ENCODE assay signal across 12 cellular contexts in genomic region chr6:170024940-170025339, GRCh38.
A peak's percentile ranks its signal among the peaks of the same experiment; 100 is the strongest.
DNase-seq lines count a peak whose midpoint lies in the region; ATAC-seq, FAIRE-seq and TF ChIP-seq lines count a peak whose summit lies in the region.
"Had no signal": no experiment of that assay in that cellular context is flagged by ENCODE, and none has a peak within 500 bp of the region (broad histone marks: within the 10 kb centered on the region; RNA-seq: fewer than 3 reads in every experiment).

No MANE protein-coding gene starts in this region.

- DNase-seq in NCI-H748 (lab: John Stamatoyannopoulos, UW; ENCODE audit: unreplicated experiment), result peak; percentile 78
- DNase-seq in NCI-H748 treated with DMSO at 0.1 percent for 48 hours (lab: John Stamatoyannopoulos, UW), result no peak
- no peak for DNase-seq in K562 (ENCODE audit: extremely low read depth in 1 of 4, low spot score in 3 of 4)
- peak; percentile 27 for DNase-seq in islet precursor cell
- peak; percentile 44 for DNase-seq in type B pancreatic cell (ENCODE audit: extremely low spot score, unreplicated experiment)
- no peak for DNase-seq in GM03348 (ENCODE audit: low spot score)
- no peak for DNase-seq in HTR-8/SVneo (ENCODE audit: insufficient read length, low spot score)
- DNase-seq in GM23338 (ENCODE audit: low spot score), result no peak
- DNase-seq: 8988T; activated naive CD4-positive, alpha-beta T cell treated with Interleukin-2 at 50 U/mL for 16 hours; immature natural killer cell had no signal

- H4K20me1 ChIP-seq in K562 (replicated peaks; ENCODE audit: control insufficient read depth, insufficient read depth, low read length), result 0 out of 2 replicates have a peak, but pooled peaks cover 3% of the 10 kb centered on the region
- no peaks in the 10 kb centered on the region for H4K20me1 ChIP-seq in GM23338 (replicated peaks; ENCODE audit: insufficient read depth)

- WGBS in K562 (ENCODE audit: insufficient coverage, low coverage, missing lambda C conversion rate), result 2% methylated on average over 7 of the region's 7 CpGs

- FAIRE-seq in K562 (lab: Jason Lieb, UNC) (peak; percentile 32), HTR-8/SVneo (lab: Jason Lieb, UNC) (no peak)

- H3K9me3 ChIP-seq in K562 (replicated peaks; ENCODE audit: control insufficient read depth, insufficient read depth, low read depth, low read length), result no peaks in the 10 kb centered on the region

- H3K9me2 ChIP-seq in GM23338 (ENCODE audit: insufficient read depth), result 0 out of 2 replicates have a peak, but pooled peaks cover 8% of the 10 kb centered on the region

- intact Hi-C loops in K562 (cut with micrococcal nuclease), result no loop called here

- no peak for TF ChIP-seq RAD21 in K562 (CRISPR knock-in tag; conservative IDR thresholded peaks at IDR 0.05 in 1 of 2, IDR thresholded peaks at IDR 0.05 in 1 of 2)

- in situ Hi-C loops in K562 (cut with MboI), result no loop called here

- H3K27me3 Mint-ChIP-seq in type B pancreatic cell, result peaks cover 3% of the 10 kb centered on the region
- H3K27me3 Mint-ChIP-seq in GM23338 (ENCODE audit: insufficient read depth, low read depth, poor library complexity), result peaks cover 3% of the 10 kb centered on the region

- H3K79me2 ChIP-seq in K562 (ENCODE audit: control insufficient read depth, insufficient read depth, low read length) (no peaks in the 10 kb centered on the region), GM23338 (replicated peaks; ENCODE audit: insufficient read depth) (no peaks in the 10 kb centered on the region)

- peaks cover 0 to 25% of the 10 kb centered on the region in 2 experiments; a peak in 2 of 5 replicates for H3K4me1 ChIP-seq in K562 (replicated peaks in 1 of 2; ENCODE audit: control insufficient read depth in 2 of 2, insufficient read depth in 2 of 2, low read length in 2 of 2)
- no peaks in the 10 kb centered on the region for H3K4me1 ChIP-seq in GM23338 (ENCODE audit: insufficient read depth)

- H3K4me3 ChIP-seq in K562 (no peak overlapping the region), GM23338 (no peak overlapping the region)

- no peak overlapping the region for H3K9ac ChIP-seq in K562 (ENCODE audit: insufficient read depth in 1 of 2, low read depth in 2 of 2, low read length in 2 of 2)

- H3K9me1 ChIP-seq in K562 (ENCODE audit: control insufficient read depth, insufficient read depth, low read length), result no peaks in the 10 kb centered on the region

- no peak overlapping the region for H3K4me2 ChIP-seq in K562 (ENCODE audit: insufficient read depth, low read length)
- H3K4me2 ChIP-seq in GM23338, result no peak overlapping the region

- H3F3A ChIP-seq in GM23338 (replicated peaks; ENCODE audit: low read depth), result no peaks in the 10 kb centered on the region

- TF ChIP-seq CTCF in K562 (IDR thresholded peaks at IDR 0.05 in 2 of 3, conservative IDR thresholded peaks at IDR 0.05 in 1 of 3; ENCODE audit: insufficient read depth in 2 of 3, low read depth in 1 of 3, low read length in 3 of 3) (no peak), type B pancreatic cell (conservative IDR thresholded peaks at IDR 0.05) (no peak), GM23338 (conservative IDR thresholded peaks at IDR 0.05; ENCODE audit: low read depth in 2 of 2) (no peak)

- peaks cover 17% of the 10 kb centered on the region for H3K4me1 Mint-ChIP-seq in type B pancreatic cell (ENCODE audit: unreplicated experiment)
- H3K4me1 Mint-ChIP-seq in GM23338, result no peaks in the 10 kb centered on the region; the same call in 2 of the 3 replicates

- ATAC-seq in K562, result peak; percentile 35; the same call in 1 of the 3 replicates
- ATAC-seq in GM23338, result no peak
- ATAC-seq: WTC11 had no signal

- H3K36me3 Mint-ChIP-seq in type B pancreatic cell, result no peaks in the 10 kb centered on the region
- H3K36me3 Mint-ChIP-seq in GM23338 (ENCODE audit: low read depth), result peaks cover 11% of the 10 kb centered on the region; the same call in 2 of the 3 replicates
- H3K36me3 Mint-ChIP-seq: immature natural killer cell, WTC11 had no signal

- H3K27ac Mint-ChIP-seq in type B pancreatic cell, result no peak overlapping the region
- no peak overlapping the region for H3K27ac Mint-ChIP-seq in GM23338
- H3K27ac Mint-ChIP-seq: immature natural killer cell, WTC11 had no signal

- H2AFZ ChIP-seq in K562 (ENCODE audit: low read depth, low read length) (no peak overlapping the region), GM23338 (no peak overlapping the region)

- no TSS peak for BruUV-seq in K562 (replicated peaks; lab: Mats Ljungman, UMichigan)

- no peaks in the 10 kb centered on the region for H3K36me3 ChIP-seq in K562 (ENCODE audit: control insufficient read depth, insufficient read depth, low read length)
- no peaks in the 10 kb centered on the region for H3K36me3 ChIP-seq in GM23338 (ENCODE audit: insufficient read depth)

- POLR2A ChIA-PET in K562 (lab: Yijun Ruan, JAX), result no interaction called here

- H3K9me3 Mint-ChIP-seq in type B pancreatic cell (no peaks in the 10 kb centered on the region), GM23338 (peaks cover 10% of the 10 kb centered on the region)
- H3K9me3 Mint-ChIP-seq: immature natural killer cell had no signal

- H3K27ac ChIP-seq in K562 (ENCODE audit: extremely low read depth, low read depth, low read length), result no peak overlapping the region
- no peak overlapping the region for H3K27ac ChIP-seq in GM23338 (ENCODE audit: low read depth)

- H3K4me3 Mint-ChIP-seq in type B pancreatic cell (no peak overlapping the region), GM23338 (no peak overlapping the region)
- H3K4me3 Mint-ChIP-seq: immature natural killer cell, WTC11 had no signal

- no peak for TF ChIP-seq POLR2A in K562 (conservative IDR thresholded peaks at IDR 0.05)

- TF ChIP-seq EP300 in K562 (IDR thresholded peaks at IDR 0.05; ENCODE audit: low read length), result no peak

- CTCF ChIA-PET in K562 (lab: Yijun Ruan, JAX; ENCODE audit: low intra/inter-chr PET ratio), result no interaction called here

- H3K27me3 ChIP-seq in K562 (ENCODE audit: control insufficient read depth in 2 of 2, insufficient read depth in 2 of 2, low read length in 2 of 2), result peaks cover 14 to 79% of the 10 kb centered on the region in 2 experiments; a peak in 4 of 5 replicates
- 0 out of 2 replicates have a peak, but pooled peaks cover 3% of the 10 kb centered on the region for H3K27me3 ChIP-seq in GM23338 (ENCODE audit: insufficient read depth)

TF ChIP-seq in K562, 482 proteins besides CTCF, POLR2A, EP300 and RAD21 (continues in another document):
- TF ChIP-seq SFPQ (IDR thresholded peaks at IDR 0.05; ENCODE audit: low read depth, low read length), result no peak

TF ChIP-seq in GM23338, 12 proteins besides CTCF, POLR2A, EP300 and RAD21:
- TF ChIP-seq ZNF462 (CRISPR knock-in tag; IDR thresholded peaks at IDR 0.05) (no peak), ZNF331 (CRISPR knock-in tag; IDR thresholded peaks at IDR 0.05; ENCODE audit: low read depth) (no peak), ZNF114 (CRISPR knock-in tag; IDR thresholded peaks at IDR 0.05) (no peak)

Comparison
In these comparisons a context has a peak if more than half of its experiments do, and no peak if none do; other contexts are left out.
1. DNase-seq: peak in NCI-H748 (single experiment), islet precursor cell (single experiment) and type B pancreatic cell (single experiment); none in NCI-H748 treated with DMSO at 0.1 percent for 48 hours (single experiment), K562 (0 of 4), GM03348 (single experiment), HTR-8/SVneo (single experiment) and GM23338 (single experiment).